Comparison of ENCODE assay signal across 8 cellular contexts in genomic region chr15:31325432-31325975, GRCh38. TPM values are rescaled to one million over a fixed set of nuclear protein-coding genes. Genes with fewer than 3 reads are reported as not detected.
DNase-seq lines count a peak whose midpoint lies in the region; ATAC-seq and TF ChIP-seq lines count a peak whose summit lies in the region.

No MANE protein-coding gene starts in this region.

- under 1% methylated on average over 44 of the region's 44 CpGs for WGBS in right cardiac atrium

- POLR2A ChIA-PET in activated naive CD8-positive, alpha-beta T cell treated with anti-CD3 and anti-CD28 coated beads, Interleukin-2, amount 10 ng/mL, durations not matched to agents 7 days and 5 days (lab: Charles Lee), result interaction anchor here (0.6 to 8.2 kb wide), 29 partner anchors 9 to 163 kb away, joined by 3 to 126 read pairs (median 8); no protein-coding TSS in a partner anchor

- DNase-seq in GM03348 (ENCODE audit: low spot score), result peak; percentile 71
- DNase-seq in HFFc6, result no peak
- peak; percentile 58 for DNase-seq in OCI-M1 (lab: John Stamatoyannopoulos, UW)
- DNase-seq in activated naive CD8-positive, alpha-beta T cell treated with anti-CD3 and anti-CD28 coated beads, Interleukin-2, amount 10 ng/mL, durations not matched to agents 7 days and 5 days, result no peak
- DNase-seq in right cardiac atrium, result peak; percentile 72 to 94 (median 94)
- peak; percentile 83 for DNase-seq in putamen (ENCODE audit: low spot score)
- no peak for DNase-seq in mucosa of gallbladder (ENCODE audit: low spot score)
- DNase-seq in kidney glomerular epithelial cell (lab: John Stamatoyannopoulos, UW), result no peak

- intact Hi-C loops in right cardiac atrium (cut with DNase I), result loop anchor here in 3 of 4 donors (5.0 to 10.0 kb wide), 5 partner anchors 37 to 159 kb away; no protein-coding TSS in a partner anchor

- H3K27me3 ChIP-seq in right cardiac atrium (ENCODE audit: control insufficient read depth, insufficient read depth), result no peaks in the 10 kb centered on the region

- peak overlapping the region; percentile 59 for H3K4me3 ChIP-seq in right cardiac atrium (ENCODE audit: low read length)

- peak overlapping the region; percentile 87 for H3K4me3 Mint-ChIP-seq in HFFc6
- peak overlapping the region; percentile 94 for H3K4me3 Mint-ChIP-seq in activated naive CD8-positive, alpha-beta T cell treated with anti-CD3 and anti-CD28 coated beads, Interleukin-2, amount 10 ng/mL, durations not matched to agents 7 days and 5 days

- TF ChIP-seq CTCF in HFFc6 (IDR thresholded peaks at IDR 0.05), result no peak; the same call in 1 of the 2 replicates

- ATAC-seq in activated naive CD8-positive, alpha-beta T cell treated with anti-CD3 and anti-CD28 coated beads, Interleukin-2, amount 10 ng/mL, durations not matched to agents 7 days and 5 days (ENCODE audit: low read depth), result peak; percentile 2
- ATAC-seq in right cardiac atrium, result peak; percentile 22 to 56

- H3K27ac ChIP-seq in right cardiac atrium (ENCODE audit: low read length), result peak overlapping the region; percentile 96

- peaks cover 6% of the 10 kb centered on the region; the same call in 1 of the 2 replicates for H3K36me3 Mint-ChIP-seq in HFFc6 (ENCODE audit: low read depth)
- H3K36me3 Mint-ChIP-seq in activated naive CD8-positive, alpha-beta T cell treated with anti-CD3 and anti-CD28 coated beads, Interleukin-2, amount 10 ng/mL, durations not matched to agents 7 days and 5 days, result peaks cover 20% of the 10 kb centered on the region

- H3K9me3 Mint-ChIP-seq in HFFc6, result no peaks in the 10 kb centered on the region
- peaks cover 3% of the 10 kb centered on the region for H3K9me3 Mint-ChIP-seq in activated naive CD8-positive, alpha-beta T cell treated with anti-CD3 and anti-CD28 coated beads, Interleukin-2, amount 10 ng/mL, durations not matched to agents 7 days and 5 days

- peak overlapping the region; percentile 73 for H3K27ac Mint-ChIP-seq in HFFc6
- peak overlapping the region; percentile 97 for H3K27ac Mint-ChIP-seq in activated naive CD8-positive, alpha-beta T cell treated with anti-CD3 and anti-CD28 coated beads, Interleukin-2, amount 10 ng/mL, durations not matched to agents 7 days and 5 days

- no peaks in the 10 kb centered on the region for H3K9me3 ChIP-seq in right cardiac atrium (ENCODE audit: control insufficient read depth, low read length)

- H3K4me1 Mint-ChIP-seq in HFFc6 (ENCODE audit: low read depth), result peaks cover 23% of the 10 kb centered on the region
- H3K4me1 Mint-ChIP-seq in activated naive CD8-positive, alpha-beta T cell treated with anti-CD3 and anti-CD28 coated beads, Interleukin-2, amount 10 ng/mL, durations not matched to agents 7 days and 5 days, result peaks cover 37% of the 10 kb centered on the region

- H3K27me3 Mint-ChIP-seq in HFFc6 (ENCODE audit: insufficient read depth), result peaks cover 11% of the 10 kb centered on the region; the same call in 1 of the 2 replicates
- no peaks in the 10 kb centered on the region for H3K27me3 Mint-ChIP-seq in activated naive CD8-positive, alpha-beta T cell treated with anti-CD3 and anti-CD28 coated beads, Interleukin-2, amount 10 ng/mL, durations not matched to agents 7 days and 5 days

- H3K4me1 ChIP-seq in right cardiac atrium (ENCODE audit: control insufficient read depth, insufficient read depth, low read length), result peaks cover 12% of the 10 kb centered on the region

RNA-seq across cellular contexts. Expression of gene KLF13, which starts 1.1 kb away (rescaled TPM):
- 10 to 100 TPM; 22.5 to 29.1 (median 23.5) TPM for total RNA-seq in HFFc6 (2021; fragmentation: NEBNext Ultra II Directional; extraction: Animal tissue kit (Norgen Biotek cat#: 25700))
- total RNA-seq in activated naive CD8-positive, alpha-beta T cell treated with anti-CD3 and anti-CD28 coated beads, Interleukin-2, amount 10 ng/mL, durations not matched to agents 7 days and 5 days, result 100 to 1,000 TPM; 230 to 252 TPM
- total RNA-seq in right cardiac atrium, result 100 to 1,000 TPM in 2 of 4 donors, 10 to 100 TPM in 2; 42.3 to 108 (median 88.2) TPM
- 52.7 TPM for polyA plus RNA-seq in right cardiac atrium
- 86.0 TPM for total RNA-seq in mucosa of gallbladder

Comparison
In these comparisons a context has a peak if more than half of its experiments do, and no peak if none do; other contexts are left out.
1. DNase-seq: peak in GM03348 (single experiment), OCI-M1 (single experiment), right cardiac atrium (3 of 3) and putamen (single experiment); none in HFFc6 (single experiment), activated naive CD8-positive, alpha-beta T cell treated with anti-CD3 and anti-CD28 coated beads, Interleukin-2, amount 10 ng/mL, durations not matched to agents 7 days and 5 days (single experiment), mucosa of gallbladder (single experiment) and kidney glomerular epithelial cell (single experiment).